8 cellular contexts compared by ENCODE assay signal in the genomic region with DNA sequence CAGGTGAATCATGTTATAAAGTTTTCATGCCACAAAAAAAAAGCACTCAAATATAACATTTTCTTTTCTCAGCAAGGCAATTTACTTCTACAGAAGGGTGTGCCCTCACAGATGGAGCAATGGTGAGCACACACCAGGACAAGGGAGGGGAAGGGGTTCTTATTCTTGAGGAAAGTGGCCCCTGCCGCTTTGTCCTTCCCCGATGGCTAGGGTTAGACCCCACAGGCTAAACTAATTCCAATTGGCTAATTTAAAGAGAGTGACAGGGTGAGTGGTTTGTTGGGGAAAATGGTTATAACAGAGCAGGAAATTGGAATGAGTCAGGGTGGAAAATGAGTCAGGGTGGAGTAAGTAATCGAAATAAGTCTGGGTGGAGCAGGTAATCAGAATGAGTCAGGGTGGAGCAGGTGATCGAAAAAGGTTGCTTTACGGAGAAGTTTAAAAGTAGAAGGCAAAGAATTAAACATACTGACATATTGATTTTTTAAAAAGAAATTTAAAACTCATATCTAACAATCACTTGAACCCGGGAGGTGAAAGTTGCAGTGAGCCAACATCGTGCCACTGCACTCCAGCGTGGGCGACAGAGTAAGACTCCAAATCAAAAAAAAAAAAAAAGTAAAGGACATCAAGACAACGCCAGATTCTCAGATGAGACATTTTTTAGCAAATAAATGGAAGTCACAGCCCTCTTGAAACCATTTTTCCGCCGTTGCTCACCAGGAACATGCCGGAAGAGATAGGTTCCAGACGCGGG. TPM values are rescaled to one million over a fixed set of nuclear protein-coding genes. Genes with fewer than 3 reads are reported as not detected.
DNase-seq lines count a peak whose midpoint lies in the region; FAIRE-seq and TF ChIP-seq lines count a peak whose summit lies in the region.
"Had no signal": no experiment of that assay in that cellular context is flagged by ENCODE, and none has a peak within 500 bp of the region (broad histone marks: within the 10 kb centered on the region; RNA-seq: fewer than 3 reads in every experiment).

No MANE protein-coding gene starts in this region.

- no peaks in the 10 kb centered on the region for H4K20me1 ChIP-seq in mammary epithelial cell (ENCODE audit: insufficient read depth, low read length)

- H3K36me3 ChIP-seq in SJSA1: peaks cover 18% of the 10 kb centered on the region; the same call in 1 of the 2 replicates
- H3K36me3 ChIP-seq in mammary epithelial cell (ENCODE audit: insufficient read depth, low read length): peaks cover 4% of the 10 kb centered on the region
- H3K36me3 ChIP-seq in mesenchymal stem cell (ENCODE audit: control insufficient read depth in 1 of 2, insufficient read depth in 2 of 2, low read depth in 1 of 2, low read length in 2 of 2): peaks cover 9 to 35% of the 10 kb centered on the region in 2 experiments
- peaks cover 8 to 35% (median 24%) of the 10 kb centered on the region in 4 donors for H3K36me3 ChIP-seq in stomach

- no peak overlapping the region for H2AK5ac ChIP-seq in mesenchymal stem cell (ENCODE audit: low read length, severe bottlenecking)

- no peak overlapping the region for H3K4ac ChIP-seq in mesenchymal stem cell (ENCODE audit: low read depth in 1 of 2, low read length in 2 of 2)

- no peak overlapping the region for H3K14ac ChIP-seq in mesenchymal stem cell (ENCODE audit: low read length in 2 of 2)

- CTCF ChIA-PET in HEK293T (lab: Yijun Ruan, JAX): no interaction called here
- CTCF ChIA-PET in mammary epithelial cell (lab: Charles Lee; ENCODE audit: low non-redundant PET): no interaction called here

- dilution Hi-C loops in mammary epithelial cell (cut with HindIII; ENCODE audit: low sequenced_read_pairs): loop anchor here (5.0 kb wide), 1 partner anchor 57 kb away; no protein-coding TSS in a partner anchor

- H3K27ac ChIP-seq in SJSA1: peak overlapping the region; percentile 83
- H3K27ac ChIP-seq in mammary epithelial cell (ENCODE audit: insufficient read depth, low read depth, low read length): peak overlapping the region; percentile 95
- H3K27ac ChIP-seq in mesenchymal stem cell (ENCODE audit: low read length, poor library complexity, severe bottlenecking): peak overlapping the region; percentile 83
- peak overlapping the region; percentile 88 to 95 (median 93) for H3K27ac ChIP-seq in stomach

- no peak for TF ChIP-seq EP300 in stomach (IDR thresholded peaks at IDR 0.05)

- H2BK5ac ChIP-seq in mesenchymal stem cell (ENCODE audit: low read depth, low read length, poor library complexity, severe bottlenecking): no peak overlapping the region

- intact Hi-C loops in mammary epithelial cell (cut with micrococcal nuclease): loop anchor here (1.0 to 2.0 kb wide), 2 partner anchors 94 to 117 kb away; partner anchors contain the start of gene ZNF846
- intact Hi-C loops in stomach (cut with DNase I; ENCODE audit: low total_unique reads): no loop called here

- H3K18ac ChIP-seq in mesenchymal stem cell (ENCODE audit: low read depth in 1 of 2, low read length in 2 of 2): peak overlapping the region in 1 of 2 experiments; percentile 30

- in situ Hi-C loops in mammary epithelial cell (cut with MboI; ENCODE audit: low sequenced_read_pairs in 2 of 2): no loop called here

- peak overlapping the region; percentile 87 for H3K9ac ChIP-seq in mammary epithelial cell (ENCODE audit: insufficient read depth, low read length)
- H3K9ac ChIP-seq in mesenchymal stem cell (ENCODE audit: low read length): peak overlapping the region; percentile 94

- peaks cover 50% of the 10 kb centered on the region for H3K79me2 ChIP-seq in mammary epithelial cell (ENCODE audit: insufficient read depth, low read length)

- H4K8ac ChIP-seq in mesenchymal stem cell (ENCODE audit: low read length): no peak overlapping the region

- peak overlapping the region; percentile 75 for H3K4me3 ChIP-seq in SJSA1
- H3K4me3 ChIP-seq in mammary epithelial cell (replicated peaks in 1 of 3; ENCODE audit: insufficient read depth in 1 of 3, low read depth in 2 of 3, low read length in 3 of 3): peak overlapping the region; percentile 68 to 98 (median 77)
- H3K4me3 ChIP-seq in mesenchymal stem cell (ENCODE audit: insufficient read depth in 1 of 2, low read depth in 1 of 2, low read length in 2 of 2): peak overlapping the region; percentile 46 to 82
- H3K4me3 ChIP-seq in stomach: peak overlapping the region; percentile 53 to 77 (median 57)

- H3K27me3 ChIP-seq in SJSA1 (replicated peaks) (no peaks in the 10 kb centered on the region), mammary epithelial cell (ENCODE audit: insufficient read depth, low read length) (no peaks in the 10 kb centered on the region), mesenchymal stem cell (ENCODE audit: control insufficient read depth in 1 of 2, insufficient read depth in 1 of 2, low read length in 2 of 2) (no peaks in the 10 kb centered on the region), stomach (no peaks in the 10 kb centered on the region)

- H3K9me3 ChIP-seq in SJSA1 (replicated peaks) (peaks cover 21% of the 10 kb centered on the region), mammary epithelial cell (replicated peaks; ENCODE audit: insufficient read depth, low read length) (peaks cover 34% of the 10 kb centered on the region), mesenchymal stem cell (ENCODE audit: control insufficient read depth, low read length) (peaks cover 48% of the 10 kb centered on the region), stomach (peaks cover 3 to 50% (median 26%) of the 10 kb centered on the region in 4 donors)

- H3K4me1 ChIP-seq in SJSA1 (replicated peaks): 0 out of 2 replicates have a peak, but pooled peaks cover 6% of the 10 kb centered on the region
- H3K4me1 ChIP-seq in mammary epithelial cell (ENCODE audit: insufficient read depth, low read length): no peaks in the 10 kb centered on the region
- no peaks in the 10 kb centered on the region for H3K4me1 ChIP-seq in mesenchymal stem cell (ENCODE audit: control insufficient read depth, insufficient read depth, low read depth, low read length)
- peaks cover 0 to 15% (median 2%) of the 10 kb centered on the region in 4 donors for H3K4me1 ChIP-seq in stomach

- H2BK12ac ChIP-seq in mesenchymal stem cell (ENCODE audit: low read length in 2 of 2): no peak overlapping the region

- FAIRE-seq in HTR-8/SVneo (lab: Jason Lieb, UNC): no peak
- FAIRE-seq in GM12892 (lab: Jason Lieb, UNC): no peak
- FAIRE-seq: colon had no signal

- H2BK120ac ChIP-seq in mesenchymal stem cell (ENCODE audit: low read depth, low read length): no peak overlapping the region

- H3K4me2 ChIP-seq in mammary epithelial cell (ENCODE audit: insufficient read depth, low read depth, low read length) (peak overlapping the region; percentile 78), mesenchymal stem cell (ENCODE audit: low read length, poor library complexity, severe bottlenecking) (no peak overlapping the region)

- POLR2A ChIA-PET in HEK293T (lab: Yijun Ruan, JAX): no interaction called here

- TF ChIP-seq CTCF in mammary epithelial cell (conservative IDR thresholded peaks at IDR 0.05 in 1 of 2, IDR thresholded peaks at IDR 0.05 in 1 of 2; ENCODE audit: extremely low read depth in 1 of 2, insufficient read depth in 1 of 2, low read depth in 1 of 2, low read length in 2 of 2) (no peak), stomach (IDR thresholded peaks at IDR 0.05) (no peak)

- no peak overlapping the region for H4K91ac ChIP-seq in mesenchymal stem cell (ENCODE audit: low read length)

- H3K23ac ChIP-seq in mesenchymal stem cell (ENCODE audit: low read length in 2 of 2): no peak overlapping the region

- no peak overlapping the region for H2BK15ac ChIP-seq in mesenchymal stem cell (ENCODE audit: low read depth, poor library complexity, severe bottlenecking)

- BruUV-seq in mammary epithelial cell (replicated peaks; lab: Mats Ljungman, UMichigan): TSS peak; percentile 79

- TF ChIP-seq POLR2A in stomach (IDR thresholded peaks at IDR 0.05) (no peak), GM12892 (IDR thresholded peaks at IDR 0.05; ENCODE audit: low read depth, low read length) (no peak)

- H2AFZ ChIP-seq in mammary epithelial cell (ENCODE audit: low read depth, low read length) (peak overlapping the region; percentile 98), mesenchymal stem cell (ENCODE audit: low read depth, low read length) (no peak overlapping the region)

- WGBS in mammary epithelial cell (ENCODE audit: low coverage, missing lambda C conversion rate): 24% methylated on average over 12 of the region's 15 CpGs
- WGBS in mesenchymal stem cell: 60% methylated on average over 13 of the region's 15 CpGs
- WGBS in stomach, 5 donors: 18 to 27% (median 22%) methylated on average over 15 of the region's 15 CpGs

- no peaks in the 10 kb centered on the region for H3K79me1 ChIP-seq in mesenchymal stem cell (replicated peaks; ENCODE audit: low read length, poor library complexity, severe bottlenecking)

- DNase-seq in HEK293T (ENCODE audit: extremely low spot score): no peak
- DNase-seq in SJSA1 (ENCODE audit: low read depth in 1 of 2, low spot score in 2 of 2): peak in 1 of 2 experiments; percentile 7
- DNase-seq in mammary epithelial cell: peak; percentile 78
- DNase-seq in mesenchymal stem cell: peak; percentile 11
- no peak for DNase-seq in stomach
- no peak for DNase-seq in HTR-8/SVneo (ENCODE audit: insufficient read length, low spot score)
- DNase-seq in GM12892 (ENCODE audit: insufficient read length): no peak

TF ChIP-seq in HEK293T, 16 proteins besides CTCF, POLR2A, EP300 and RAD21 (continues in another document):
- TF ChIP-seq L3MBTL2 (conservative IDR thresholded peaks at IDR 0.05) (peak; percentile 32; the same call in 1 of the 2 replicates), SUZ12 (IDR thresholded peaks at IDR 0.05) (no peak), ZNF384 (IDR thresholded peaks at IDR 0.05) (0 out of 2 replicates have a peak, but pooled peaks have one; percentile 25)

RNA-seq across cellular contexts. Expression of gene ZNF562, which starts 0.8 kb away (rescaled TPM):
- total RNA-seq in SJSA1 (2014; rRNA removed; shearing (Covaris generic)): 7.8 and 9.6 TPM in 2 replicates
- total RNA-seq in mammary epithelial cell (10 to 100 TPM; 42.8 to 42.9 TPM), stomach (10 to 100 TPM; 16.5 to 45.9 (median 20.4) TPM)
- polyA plus RNA-seq in mammary epithelial cell (11.7 TPM), stomach (1 to 10 TPM; 3.4 to 7.5 (median 5.7) TPM)
- 96.5 TPM for polyA minus RNA-seq in mammary epithelial cell
- polyA plus RNA-seq in mesenchymal stem cell (2013, experiment 1 of 2): 4.3 TPM
- 4.6 TPM for polyA plus RNA-seq in mesenchymal stem cell (2013, experiment 2 of 2)
- 7.4 TPM for polyA plus RNA-seq in GM12892 (2012; ENCODE audit: missing spikeins)

RNA-seq across cellular contexts. Expression of gene ZNF561, which starts 53.1 kb away (rescaled TPM):
- total RNA-seq in SJSA1 (2014; rRNA removed; shearing (Covaris generic)): 9.8 and 14.5 TPM in 2 replicates
- total RNA-seq in mammary epithelial cell (10 to 100 TPM; 62.6 to 78.3 TPM), stomach (10 to 100 TPM in 3 of 5 donors, 1 to 10 TPM in 2; 7.0 to 47.9 (median 18.7) TPM)
- polyA plus RNA-seq in mammary epithelial cell (37.0 TPM), stomach (10 to 100 TPM; 11.6 to 24.7 (median 20.2) TPM)
- 118 TPM for polyA minus RNA-seq in mammary epithelial cell
- 25.6 TPM for polyA plus RNA-seq in mesenchymal stem cell (2013, experiment 1 of 2)
- polyA plus RNA-seq in mesenchymal stem cell (2013, experiment 2 of 2): 24.3 TPM
- 19.9 TPM for polyA plus RNA-seq in GM12892 (2012; ENCODE audit: missing spikeins)

Comparison
In these comparisons a context has a peak if more than half of its experiments do, and no peak if none do; other contexts are left out.
1. DNase-seq: peak in mammary epithelial cell (single experiment) and mesenchymal stem cell (single experiment); none in HEK293T (single experiment), stomach (single experiment), HTR-8/SVneo (single experiment) and GM12892 (single experiment).
2. Peak in every context shown above with its lines, with median percentiles within 50 percentile points of each other: H3K27ac ChIP-seq and H3K4me3 ChIP-seq.